In genomic region chr1:175920401-175920800, GRCh38 we compare ENCODE assay signal across 29 cellular contexts.
"Had no signal": no experiment of that assay in that cellular context is flagged by ENCODE, and none has a peak within 500 bp of the region (broad histone marks: within the 10 kb centered on the region; RNA-seq: fewer than 3 reads in every experiment).

No MANE protein-coding gene starts in this region.

- H3K36me3 ChIP-seq: ascending aorta, cardiac muscle cell, MG63, SJCRH30 had no signal

- H3K4me2 ChIP-seq: SK-N-SH had no signal

- H3K27ac ChIP-seq: ascending aorta, cardiac muscle cell, SJCRH30 had no signal

- H3K4me1 ChIP-seq: ascending aorta, SJCRH30 had no signal

- H3K9me3 Mint-ChIP-seq: activated naive CD4-positive, alpha-beta T cell treated with anti-CD3 and anti-CD28 coated beads, Interleukin-2, amount 10 ng/mL, durations not matched to agents 7 days and 5 days; central memory CD8-positive, alpha-beta T cell; T-helper 2 cell treated with Interferon-gamma antibody and Interleukin-4, amounts not matched to agents 5 μg/mL and 100 μg/mL, for 36 hours had no signal

- H3K4me1 Mint-ChIP-seq: activated B cell treated with CpG ODN at 0.5 μM for 24 hours; activated naive CD4-positive, alpha-beta T cell treated with anti-CD3 and anti-CD28 coated beads, Interleukin-2, amount 10 ng/mL, durations not matched to agents 7 days and 5 days; central memory CD8-positive, alpha-beta T cell had no signal

- H3K4me3 ChIP-seq: ascending aorta, cardiac muscle cell, MG63, SJCRH30 had no signal

- H3K27me3 ChIP-seq: ascending aorta, cardiac muscle cell, MG63, SJCRH30 had no signal

- H3K27ac Mint-ChIP-seq: activated B cell treated with CpG ODN at 0.5 μM for 24 hours; activated CD4-positive, alpha-beta memory T cell treated with anti-CD3 and anti-CD28 coated beads for 36 hours; activated naive CD4-positive, alpha-beta T cell treated with anti-CD3 and anti-CD28 coated beads, Interleukin-2, amount 10 ng/mL, durations not matched to agents 7 days and 5 days; activated naive CD8-positive, alpha-beta T cell; T-helper 1 cell treated with Interleukin-12 subunit alpha and Interleukin-12 subunit beta and Interleukin-4 antibody, amounts not matched to agents 30 μg/mL and 1 μg/mL, for 36 hours; T-helper 2 cell treated with Interferon-gamma antibody and Interleukin-4, amounts not matched to agents 5 μg/mL and 100 μg/mL, for 36 hours had no signal

- H3K27me3 Mint-ChIP-seq: activated B cell treated with CpG ODN at 0.5 μM for 24 hours; activated CD4-positive, alpha-beta memory T cell treated with anti-CD3 and anti-CD28 coated beads for 36 hours; activated naive CD4-positive, alpha-beta T cell treated with anti-CD3 and anti-CD28 coated beads, Interleukin-2, amount 10 ng/mL, durations not matched to agents 7 days and 5 days; activated naive CD8-positive, alpha-beta T cell; central memory CD8-positive, alpha-beta T cell had no signal

- DNase-seq: activated B cell treated with CpG ODN at 0.5 μM for 24 hours; activated CD4-positive, alpha-beta memory T cell treated with anti-CD3 and anti-CD28 coated beads for 36 hours; activated CD4-positive, alpha-beta T cell treated with anti-CD3 and anti-CD28 coated beads for 4 hours; activated CD4-positive, alpha-beta T cell treated with anti-CD3 and anti-CD28 coated beads, Interleukin-2, amount 50 U/mL, for 1 hour; activated CD4-positive, CD25-positive, alpha-beta regulatory T cell treated with anti-CD3 and anti-CD28 coated beads, Interleukin-2, amount 50 U/mL, for 72 hours; activated CD8-positive, alpha-beta memory T cell treated with anti-CD3 and anti-CD28 coated beads, Interleukin-2, amount 50 U/mL, for 4 hours; activated effector memory CD4-positive, alpha-beta T cell treated with Interleukin-2 at 50 U/mL for 16 hours; activated naive CD4-positive, alpha-beta T cell treated with anti-CD3 and anti-CD28 coated beads, Interleukin-2, amount 10 ng/mL, durations not matched to agents 7 days and 5 days; activated T-cell treated with anti-CD3 and anti-CD28 coated beads, Interleukin-2, amount 50 U/mL, for 48 hours; amygdala; Kasumi-1; MG63; NCI-H1048; NCI-H1105 treated with DMSO at 0.1 percent for 48 hours; NCI-H1436 treated with DMSO at 0.1 percent for 48 hours; NCI-H1694 treated with DMSO at 0.1 percent for 48 hours; NCI-H2029; NCI-H345; NCI-H524 treated with DMSO at 0.1 percent for 48 hours; SHP77; SJCRH30; SK-N-SH had no signal

- ATAC-seq: Panc1 had no signal

- H3K4me3 Mint-ChIP-seq: activated B cell treated with CpG ODN at 0.5 μM for 24 hours; activated CD4-positive, alpha-beta memory T cell treated with anti-CD3 and anti-CD28 coated beads for 36 hours; activated naive CD4-positive, alpha-beta T cell treated with anti-CD3 and anti-CD28 coated beads, Interleukin-2, amount 10 ng/mL, durations not matched to agents 7 days and 5 days; activated naive CD8-positive, alpha-beta T cell; central memory CD8-positive, alpha-beta T cell; T-helper 1 cell treated with Interleukin-12 subunit alpha and Interleukin-12 subunit beta and Interleukin-4 antibody, amounts not matched to agents 30 μg/mL and 1 μg/mL, for 36 hours; T-helper 2 cell treated with Interferon-gamma antibody and Interleukin-4, amounts not matched to agents 5 μg/mL and 100 μg/mL, for 36 hours had no signal

- H3K9ac ChIP-seq: SK-N-SH had no signal

- H3K9me3 ChIP-seq: ascending aorta, MG63, SJCRH30, SK-N-SH had no signal
